Comparison of ENCODE assay signal across 12 cellular contexts in genomic region chr6:56841372-56841749, GRCh38.
DNase-seq lines count a peak whose midpoint lies in the region; ATAC-seq and TF ChIP-seq lines count a peak whose summit lies in the region.
"Had no signal": no experiment of that assay in that cellular context is flagged by ENCODE, and none has a peak within 500 bp of the region (broad histone marks: within the 10 kb centered on the region; RNA-seq: fewer than 3 reads in every experiment).

No MANE protein-coding gene starts in this region.

- no TSS peak for BruUV-seq in Panc1 (replicated peaks; lab: Mats Ljungman, UMichigan)

- in situ Hi-C loops in Panc1 (cut with HindIII; ENCODE audit: low pct_unique_long_range_greater_than_20kb, low sequenced_read_pairs) = no loop called here

- intact Hi-C loops in Panc1 (cut with micrococcal nuclease; ENCODE audit: unreplicated experiment) = loop anchor here (5.0 kb wide), 1 partner anchor 134 kb away; no protein-coding TSS in a partner anchor
- intact Hi-C loops in esophagus muscularis mucosa (cut with DNase I) = loop anchor here (5.0 to 10.0 kb wide), 2 partner anchors 79 to 487 kb away; no protein-coding TSS in a partner anchor
- intact Hi-C loops in aorta (cut with DNase I) = loop anchor here (5.0 kb wide), 4 partner anchors 34 to 134 kb away; no protein-coding TSS in a partner anchor
- intact Hi-C loops in mucosa of descending colon (cut with DNase I, micrococcal nuclease) = loop anchor here in 1 of 2 donors (10.0 kb wide), 1 partner anchor 207 kb away; no protein-coding TSS in a partner anchor

- TF ChIP-seq EP300 in esophagus muscularis mucosa (IDR thresholded peaks at IDR 0.05) = no peak

- peak overlapping the region in 1 of 11 experiments; percentile 2; a peak in 3 of 22 replicates for H3K9ac ChIP-seq in BLaER1 treated with 17β-estradiol and CSF1 and Interleukin-3, amounts not matched to agents 10 nM and 100 nM
- H3K9ac ChIP-seq in rectal smooth muscle tissue (ENCODE audit: low read length) = no peak overlapping the region

- peak overlapping the region in 1 of 11 experiments; percentile 9; a peak in 1 of 22 replicates for H3K27ac ChIP-seq in BLaER1 treated with 17β-estradiol and CSF1 and Interleukin-3, amounts not matched to agents 10 nM and 100 nM
- H3K27ac ChIP-seq in Panc1 (ENCODE audit: low read length) = peak overlapping the region; percentile 99
- H3K27ac ChIP-seq in esophagus muscularis mucosa (replicated peaks in 1 of 4) = peak overlapping the region; percentile 56 to 96 (median 92)
- peak overlapping the region; percentile 53 for H3K27ac ChIP-seq in rectal smooth muscle tissue (ENCODE audit: low read depth, low read length)
- H3K27ac ChIP-seq in aorta (ENCODE audit: low read depth in 1 of 2, low read length in 2 of 2) = no peak overlapping the region

- H3K27ac Mint-ChIP-seq in activated naive CD4-positive, alpha-beta T cell treated with anti-CD3 and anti-CD28 coated beads, Interleukin-2, amount 50 U/mL, for 72 hours = no peak overlapping the region
- H3K27ac Mint-ChIP-seq: activated B cell treated with CpG ODN at 0.5 μM for 24 hours; activated T-helper 2 cell treated with anti-CD3 and anti-CD28 coated beads, Interferon-gamma antibody, Interleukin-2, Interleukin-4, amounts not matched to agents 10 μg/mL and 5 μg/mL and 100 μg/mL, durations not matched to agents 14 hours and 24 hours and 36 hours had no signal

- H3K4me3 ChIP-seq in BLaER1 treated with 17β-estradiol and CSF1 and Interleukin-3, amounts not matched to agents 10 nM and 100 nM = peak overlapping the region in 3 of 10 experiments; percentile 76 to 85 (median 78); a peak in 5 of 20 replicates
- H3K4me3 ChIP-seq in Panc1 (ENCODE audit: low read depth in 2 of 2, low read length in 2 of 2) (peak overlapping the region; percentile 80 to 99), esophagus muscularis mucosa (peak overlapping the region; percentile 84 to 94 (median 90)), rectal smooth muscle tissue (ENCODE audit: low read length) (no peak overlapping the region), aorta (ENCODE audit: low read length in 2 of 2) (no peak overlapping the region), mucosa of descending colon (no peak overlapping the region)

- H3K9me3 ChIP-seq in BLaER1 treated with 17β-estradiol and CSF1 and Interleukin-3, amounts not matched to agents 10 nM and 100 nM (replicated peaks in 1 of 11) = no peaks in the 10 kb centered on the region
- H3K9me3 ChIP-seq in Panc1 (ENCODE audit: control insufficient read depth, insufficient read depth, low read depth, low read length) (no peaks in the 10 kb centered on the region), esophagus muscularis mucosa (no peaks in the 10 kb centered on the region), aorta (ENCODE audit: control insufficient read depth, low read length) (no peaks in the 10 kb centered on the region), mucosa of descending colon (no peaks in the 10 kb centered on the region)

- CTCF ChIA-PET in Panc1 (lab: Charles Lee) = interaction anchor here (1.3 kb wide), 1 partner anchor 11 kb away, joined by 5 read pairs; no protein-coding TSS in a partner anchor

- DNase-seq in Panc1 (ENCODE audit: low read depth, low spot score) = no peak
- no peak for DNase-seq in esophagus muscularis mucosa (ENCODE audit: extremely low spot score)
- no peak for DNase-seq in aorta
- DNase-seq in mucosa of descending colon = no peak
- DNase-seq in activated naive CD4-positive, alpha-beta T cell treated with anti-CD3 and anti-CD28 coated beads, Interleukin-2, amount 50 U/mL, for 72 hours (ENCODE audit: low spot score in 2 of 2) = no peak
- DNase-seq: activated B cell treated with CpG ODN at 0.5 μM for 24 hours; effector CD8-positive, alpha-beta T cell; NCI-H1092 had no signal

- ATAC-seq in Panc1 = no peak
- ATAC-seq in aorta (ENCODE audit: low FRiP score) = no peak
- no peak for ATAC-seq in GM18870 (IDR thresholded peaks at IDR 0.05; ENCODE audit: unreplicated experiment)
- ATAC-seq in mucosa of descending colon = no peak
- ATAC-seq in activated naive CD4-positive, alpha-beta T cell treated with anti-CD3 and anti-CD28 coated beads, Interleukin-2, amount 50 U/mL, for 72 hours = no peak

- no peaks in the 10 kb centered on the region for H3K27me3 ChIP-seq in BLaER1 treated with 17β-estradiol and CSF1 and Interleukin-3, amounts not matched to agents 10 nM and 100 nM
- H3K27me3 ChIP-seq in Panc1 (ENCODE audit: control insufficient read depth, insufficient read depth, low read length) = no peaks in the 10 kb centered on the region
- H3K27me3 ChIP-seq in esophagus muscularis mucosa = no peaks in the 10 kb centered on the region
- H3K27me3 ChIP-seq in rectal smooth muscle tissue (ENCODE audit: control insufficient read depth, insufficient read depth, low read length) = no peaks in the 10 kb centered on the region
- H3K27me3 ChIP-seq in aorta (ENCODE audit: control insufficient read depth in 1 of 2, insufficient read depth in 2 of 2, low read length in 1 of 2) = no peaks in the 10 kb centered on the region

- H3K36me3 Mint-ChIP-seq in activated naive CD4-positive, alpha-beta T cell treated with anti-CD3 and anti-CD28 coated beads, Interleukin-2, amount 50 U/mL, for 72 hours = no peaks in the 10 kb centered on the region

- no peaks in the 10 kb centered on the region for H3K9me3 Mint-ChIP-seq in activated naive CD4-positive, alpha-beta T cell treated with anti-CD3 and anti-CD28 coated beads, Interleukin-2, amount 50 U/mL, for 72 hours
- H3K9me3 Mint-ChIP-seq: activated B cell treated with CpG ODN at 0.5 μM for 24 hours; activated T-helper 2 cell treated with anti-CD3 and anti-CD28 coated beads, Interferon-gamma antibody, Interleukin-2, Interleukin-4, amounts not matched to agents 10 μg/mL and 5 μg/mL and 100 μg/mL, durations not matched to agents 14 hours and 24 hours and 36 hours had no signal

- no peak for TF ChIP-seq POLR2A in esophagus muscularis mucosa (IDR thresholded peaks at IDR 0.05; ENCODE audit: low read depth)

- H3K36me3 ChIP-seq in BLaER1 treated with 17β-estradiol and CSF1 and Interleukin-3, amounts not matched to agents 10 nM and 100 nM = no peaks in the 10 kb centered on the region
- H3K36me3 ChIP-seq in Panc1 (ENCODE audit: control insufficient read depth, insufficient read depth, low read length) (no peaks in the 10 kb centered on the region), esophagus muscularis mucosa (no peaks in the 10 kb centered on the region), rectal smooth muscle tissue (ENCODE audit: control insufficient read depth, insufficient read depth, low read length) (no peaks in the 10 kb centered on the region), aorta (ENCODE audit: control insufficient read depth in 1 of 2, insufficient read depth in 2 of 2, low read length in 1 of 2) (no peaks in the 10 kb centered on the region), mucosa of descending colon (ENCODE audit: low read depth) (no peaks in the 10 kb centered on the region)

- 34% methylated on average over 3 of the region's 3 CpGs for WGBS in esophagus muscularis mucosa
- whole genome bisulfite sequencing in aorta, 2 donors = 13 to 21% methylated on average over 3 of the region's 3 CpGs

- peak overlapping the region; percentile 81 to 97 (median 86); a peak in 21 of 22 replicates for H3K4me2 ChIP-seq in BLaER1 treated with 17β-estradiol and CSF1 and Interleukin-3, amounts not matched to agents 10 nM and 100 nM

- peaks cover 0 to 17% (median 5%) of the 10 kb centered on the region in 11 experiments; a peak in 7 of 22 replicates for H4K20me1 ChIP-seq in BLaER1 treated with 17β-estradiol and CSF1 and Interleukin-3, amounts not matched to agents 10 nM and 100 nM

- TF ChIP-seq CTCF in Panc1 (IDR thresholded peaks at IDR 0.05) (no peak), esophagus muscularis mucosa (IDR thresholded peaks at IDR 0.05) (no peak), mucosa of descending colon (IDR thresholded peaks at IDR 0.05) (no peak)

- H3K4me1 ChIP-seq in BLaER1 treated with 17β-estradiol and CSF1 and Interleukin-3, amounts not matched to agents 10 nM and 100 nM = peaks cover 18 to 63% (median 29%) of the 10 kb centered on the region in 10 experiments
- H3K4me1 ChIP-seq in Panc1 (ENCODE audit: control insufficient read depth, insufficient read depth, low read length) = peaks cover 58% of the 10 kb centered on the region
- H3K4me1 ChIP-seq in esophagus muscularis mucosa = peaks cover 4 to 58% (median 39%) of the 10 kb centered on the region in 4 donors
- H3K4me1 ChIP-seq in rectal smooth muscle tissue (ENCODE audit: control insufficient read depth, insufficient read depth, low read length) = peaks cover 13% of the 10 kb centered on the region
- H3K4me1 ChIP-seq in aorta (ENCODE audit: control insufficient read depth in 1 of 2, insufficient read depth in 2 of 2, low read length in 2 of 2) = no peaks in the 10 kb centered on the region
- H3K4me1 ChIP-seq in mucosa of descending colon (ENCODE audit: low read depth) = no peaks in the 10 kb centered on the region

- POLR2A ChIA-PET in Panc1 (lab: Charles Lee) = interaction anchor here (0.6 to 0.9 kb wide), 4 partner anchors 22 to 126 kb away, joined by 3 to 5 read pairs (median 3); no protein-coding TSS in a partner anchor

Comparison
In these comparisons a context has a peak if more than half of its experiments do, and no peak if none do; other contexts are left out.
1. H3K27ac ChIP-seq: peak in Panc1 (single experiment), esophagus muscularis mucosa (4 of 4) and rectal smooth muscle tissue (single experiment); none in aorta (0 of 2).
2. H3K4me3 ChIP-seq: peak in Panc1 (2 of 2) and esophagus muscularis mucosa (4 of 4); none in rectal smooth muscle tissue (single experiment), aorta (0 of 2) and mucosa of descending colon (single experiment).